ENCODE assay signal across 8 cellular contexts in genomic region chr19:6481541-6482342, GRCh38. TPM values are rescaled to one million over a fixed set of nuclear protein-coding genes. Genes with fewer than 3 reads are reported as not detected.
A peak's percentile ranks its signal among the peaks of the same experiment; 100 is the strongest.
DNase-seq lines count a peak whose midpoint lies in the region; FAIRE-seq and TF ChIP-seq lines count a peak whose summit lies in the region.

Gene DENND1C (minus strand): TSS chr19:6481787. CDS start chr19:6481695, 92 bp downstream.

- no peaks in the 10 kb centered on the region for H4K20me1 ChIP-seq in MM.1S (ENCODE audit: insufficient read depth, low read length)

- H3K27ac ChIP-seq in MM.1S (ENCODE audit: low read length): peak within 1 kb of the TSS; percentile 16; the same call in 1 of the 2 replicates
- peak within 1 kb of the TSS; percentile 19 to 58 for H3K27ac ChIP-seq in esophagus (ENCODE audit: low read depth in 2 of 2, low read length in 1 of 2)
- H3K27ac ChIP-seq in parathyroid adenoma: no peak within 1 kb of the TSS

- H3K36me3 ChIP-seq in MM.1S (replicated peaks; ENCODE audit: insufficient read depth, low read length): no peaks in the 10 kb centered on the region
- no peaks in the 10 kb centered on the region for H3K36me3 ChIP-seq in esophagus (ENCODE audit: control insufficient read depth in 2 of 2, insufficient read depth in 2 of 2, low read length in 1 of 2)
- no peaks in the 10 kb centered on the region for H3K36me3 ChIP-seq in parathyroid adenoma (ENCODE audit: control insufficient read depth, insufficient read depth, low read length)

- H3F3A ChIP-seq in MM.1S (ENCODE audit: insufficient read depth, low read length): no peaks in the 10 kb centered on the region

- FAIRE-seq in GM19239 (lab: Jason Lieb, UNC): peak; percentile 95

- H3K4me2 ChIP-seq in MM.1S (ENCODE audit: low read depth, low read length) (peak within 1 kb of the TSS; percentile 83), parathyroid adenoma (ENCODE audit: low read length) (no peak within 1 kb of the TSS)

- H3K9ac ChIP-seq in MM.1S (ENCODE audit: low read length) (peak within 1 kb of the TSS; percentile 82), parathyroid adenoma (no peak within 1 kb of the TSS)

- WGBS in esophagus, 2 donors: 37 to 46% methylated on average over 24 of the region's 24 CpGs

- H2AFZ ChIP-seq in MM.1S (ENCODE audit: low read length) (peak within 1 kb of the TSS; percentile 93), parathyroid adenoma (no peak within 1 kb of the TSS)

- DNase-seq in ACHN: peak; percentile 39
- DNase-seq in GM19239 (ENCODE audit: insufficient read length, low spot score): no peak
- DNase-seq in MM.1S: peak; percentile 55
- no peak for DNase-seq in ureter (ENCODE audit: low spot score)
- no peak for DNase-seq in NCI-H345 (lab: John Stamatoyannopoulos, UW)

- H3K27me3 ChIP-seq in MM.1S (replicated peaks; ENCODE audit: insufficient read depth, low read length): no peaks in the 10 kb centered on the region
- H3K27me3 ChIP-seq in esophagus (ENCODE audit: control insufficient read depth in 1 of 2, insufficient read depth in 2 of 2, low read length in 2 of 2): no peaks in the 10 kb centered on the region
- no peaks in the 10 kb centered on the region for H3K27me3 ChIP-seq in parathyroid adenoma (ENCODE audit: control insufficient read depth, insufficient read depth, low read length)

- POLR2A ChIA-PET in activated CD8-positive, alpha-beta memory T cell treated with anti-CD3 and anti-CD28 coated beads for 36 hours (lab: Charles Lee): interaction anchor here (0.5 to 1.7 kb wide), 14 partner anchors 8 to 319 kb away, joined by 3 to 10 read pairs (median 3); partner anchors contain the start of genes GTF2F1, KHSRP, TUBB4A and VAV1

- H3K4me3 ChIP-seq in MM.1S (ENCODE audit: low read length): peak within 1 kb of the TSS; percentile 74
- peak within 1 kb of the TSS; percentile 13 to 46 for H3K4me3 ChIP-seq in esophagus (ENCODE audit: low read depth in 1 of 2, low read length in 2 of 2)
- no peak within 1 kb of the TSS for H3K4me3 ChIP-seq in parathyroid adenoma (ENCODE audit: low read depth, low read length)

- H3K9me3 ChIP-seq in MM.1S (replicated peaks; ENCODE audit: insufficient read depth, low read length): no peaks in the 10 kb centered on the region
- no peaks in the 10 kb centered on the region for H3K9me3 ChIP-seq in esophagus (ENCODE audit: control insufficient read depth in 2 of 2, insufficient read depth in 1 of 2, low read depth in 1 of 2, low read length in 1 of 2)
- no peaks in the 10 kb centered on the region for H3K9me3 ChIP-seq in parathyroid adenoma (ENCODE audit: control insufficient read depth, low read length)

- peaks cover 11% of the 10 kb centered on the region for H3K4me1 ChIP-seq in MM.1S (ENCODE audit: low read length)
- H3K4me1 ChIP-seq in esophagus (ENCODE audit: control insufficient read depth in 2 of 2, insufficient read depth in 2 of 2, low read length in 1 of 2): peaks cover 2 to 5% of the 10 kb centered on the region in 2 donors
- no peaks in the 10 kb centered on the region for H3K4me1 ChIP-seq in parathyroid adenoma

- H3K79me2 ChIP-seq in MM.1S (ENCODE audit: low read length): 0 out of 2 replicates have a peak, but pooled peaks cover 4% of the 10 kb centered on the region
- no peaks in the 10 kb centered on the region for H3K79me2 ChIP-seq in parathyroid adenoma

- in situ Hi-C loops in ACHN (cut with HindIII; ENCODE audit: low pct_ligation_motif_present, low pct_unique_long_range_greater_than_20kb, low sequenced_read_pairs): no loop called here

- peak; percentile 77 for TF ChIP-seq CTCF in MM.1S (IDR thresholded peaks at IDR 0.05; ENCODE audit: low read length)
- TF ChIP-seq CTCF in parathyroid adenoma (IDR thresholded peaks at IDR 0.05): peak; percentile 30

- no peaks in the 10 kb centered on the region for H3K9me2 ChIP-seq in MM.1S (replicated peaks; ENCODE audit: insufficient read depth, low read length)

- CTCF ChIA-PET in activated CD8-positive, alpha-beta memory T cell treated with anti-CD3 and anti-CD28 coated beads for 36 hours (lab: Charles Lee): interaction anchor here (0.6 to 2.7 kb wide), 12 partner anchors 9 to 290 kb away, joined by 3 to 11 read pairs (median 4); partner anchors contain the start of genes KHSRP and SLC25A23

RNA-seq across cellular contexts. Expression of gene DENND1C, which starts in this region (rescaled TPM):
- total RNA-seq in activated CD8-positive, alpha-beta memory T cell treated with anti-CD3 and anti-CD28 coated beads for 36 hours: 10 to 100 TPM; 59.8 to 61.1 TPM
- polyA plus RNA-seq in esophagus: 1 to 10 TPM; 1.8 to 3.9 TPM
- 3.1 TPM for total RNA-seq in ureter

Comparison
In these comparisons a context has a peak if more than half of its experiments do, and no peak if none do; other contexts are left out.
1. RNA of gene DENND1C (total RNA-seq): 59.8 to 61.1 TPM in activated CD8-positive, alpha-beta memory T cell treated with anti-CD3 and anti-CD28 coated beads for 36 hours; 3.1 TPM in ureter (single experiment); every median in the first group is over 10 times any median in the second.
2. DNase-seq: peak in ACHN (single experiment) and MM.1S (single experiment); none in GM19239 (single experiment), ureter (single experiment) and NCI-H345 (single experiment).